1 cellular context compared by ENCODE assay signal in the genomic region with DNA sequence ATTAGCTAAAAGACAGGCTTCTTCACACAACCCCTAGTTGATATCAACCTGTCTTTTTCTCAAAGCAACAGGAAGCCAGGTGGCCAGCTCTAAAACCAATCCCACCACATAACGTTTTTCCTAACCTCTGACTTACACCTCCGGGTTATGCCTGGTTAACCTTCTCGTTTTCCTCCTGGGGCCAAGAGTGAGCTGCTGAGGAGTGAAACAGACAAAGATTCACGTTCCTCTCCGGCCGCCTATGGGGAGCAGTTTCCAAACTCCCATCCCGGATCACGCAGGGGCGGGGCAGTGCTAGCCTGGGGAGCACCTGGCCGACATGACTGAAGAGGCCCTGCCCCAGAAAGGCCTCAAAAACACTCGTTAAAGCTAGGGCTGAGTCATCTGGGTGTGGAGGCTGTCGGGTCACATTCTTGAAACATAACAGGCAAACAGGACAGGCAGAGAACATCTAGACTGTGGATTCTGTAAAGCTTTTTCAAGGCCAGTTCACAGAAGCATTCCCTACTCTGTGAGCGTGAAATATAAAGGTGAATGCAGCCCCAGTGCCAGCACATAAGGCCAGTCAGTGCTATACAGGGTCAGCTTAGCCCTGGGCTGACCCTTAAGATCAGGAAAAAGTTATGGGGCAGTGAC.
TF ChIP-seq lines count a peak whose summit lies in the region.

No MANE protein-coding gene starts in this region.

TF ChIP-seq in K562, 482 proteins besides CTCF, POLR2A, EP300 and RAD21 (continued from another document):
- TF ChIP-seq HMGN3 (IDR thresholded peaks at IDR 0.05; ENCODE audit: borderline replicate concordance, extremely low read depth, insufficient read length, low read depth, low read length), result no peak
- 0 out of 2 replicates have a peak, but pooled peaks have one; percentile 5 for TF ChIP-seq TEAD2 (tag; IDR thresholded peaks at IDR 0.05)
- no peak for TF ChIP-seq SMARCA5 (IDR thresholded peaks at IDR 0.05)
- TF ChIP-seq NR2C1 (IDR thresholded peaks at IDR 0.05), result peak; percentile 70
- TF ChIP-seq NR2C1 (tag; IDR thresholded peaks at IDR 0.05), result peak; percentile 47; the same call in 1 of the 2 replicates
- no peak for TF ChIP-seq ZC3H8 (IDR thresholded peaks at IDR 0.05)
- peak; percentile 69 for TF ChIP-seq ZNF316 (IDR thresholded peaks at IDR 0.05)
- peak; percentile 92 for TF ChIP-seq FOSL1 (tag; conservative IDR thresholded peaks at IDR 0.05)
- TF ChIP-seq, protein P1, sequence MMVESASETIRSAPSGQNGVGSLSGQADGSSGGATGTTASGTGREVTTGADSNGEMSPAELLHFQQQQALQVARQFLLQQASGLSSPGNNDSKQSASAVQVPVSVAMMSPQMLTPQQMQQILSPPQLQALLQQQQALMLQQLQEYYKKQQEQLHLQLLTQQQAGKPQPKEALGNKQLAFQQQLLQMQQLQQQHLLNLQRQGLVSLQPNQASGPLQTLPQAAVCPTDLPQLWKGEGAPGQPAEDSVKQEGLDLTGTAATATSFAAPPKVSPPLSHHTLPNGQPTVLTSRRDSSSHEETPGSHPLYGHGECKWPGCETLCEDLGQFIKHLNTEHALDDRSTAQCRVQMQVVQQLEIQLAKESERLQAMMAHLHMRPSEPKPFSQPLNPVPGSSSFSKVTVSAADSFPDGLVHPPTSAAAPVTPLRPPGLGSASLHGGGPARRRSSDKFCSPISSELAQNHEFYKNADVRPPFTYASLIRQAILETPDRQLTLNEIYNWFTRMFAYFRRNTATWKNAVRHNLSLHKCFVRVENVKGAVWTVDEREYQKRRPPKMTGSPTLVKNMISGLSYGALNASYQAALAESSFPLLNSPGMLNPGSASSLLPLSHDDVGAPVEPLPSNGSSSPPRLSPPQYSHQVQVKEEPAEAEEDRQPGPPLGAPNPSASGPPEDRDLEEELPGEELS (CRISPR knock-in tag; IDR thresholded peaks at IDR 0.05; ENCODE audit: borderline replicate concordance), result no peak
- no peak for TF ChIP-seq ZNF76 (CRISPR knock-in tag; IDR thresholded peaks at IDR 0.05; ENCODE audit: borderline replicate concordance)
- TF ChIP-seq MCM7 (IDR thresholded peaks at IDR 0.05), result no peak
- TF ChIP-seq MIER1 (IDR thresholded peaks at IDR 0.05; ENCODE audit: low read depth), result no peak
- TF ChIP-seq, protein P2, sequence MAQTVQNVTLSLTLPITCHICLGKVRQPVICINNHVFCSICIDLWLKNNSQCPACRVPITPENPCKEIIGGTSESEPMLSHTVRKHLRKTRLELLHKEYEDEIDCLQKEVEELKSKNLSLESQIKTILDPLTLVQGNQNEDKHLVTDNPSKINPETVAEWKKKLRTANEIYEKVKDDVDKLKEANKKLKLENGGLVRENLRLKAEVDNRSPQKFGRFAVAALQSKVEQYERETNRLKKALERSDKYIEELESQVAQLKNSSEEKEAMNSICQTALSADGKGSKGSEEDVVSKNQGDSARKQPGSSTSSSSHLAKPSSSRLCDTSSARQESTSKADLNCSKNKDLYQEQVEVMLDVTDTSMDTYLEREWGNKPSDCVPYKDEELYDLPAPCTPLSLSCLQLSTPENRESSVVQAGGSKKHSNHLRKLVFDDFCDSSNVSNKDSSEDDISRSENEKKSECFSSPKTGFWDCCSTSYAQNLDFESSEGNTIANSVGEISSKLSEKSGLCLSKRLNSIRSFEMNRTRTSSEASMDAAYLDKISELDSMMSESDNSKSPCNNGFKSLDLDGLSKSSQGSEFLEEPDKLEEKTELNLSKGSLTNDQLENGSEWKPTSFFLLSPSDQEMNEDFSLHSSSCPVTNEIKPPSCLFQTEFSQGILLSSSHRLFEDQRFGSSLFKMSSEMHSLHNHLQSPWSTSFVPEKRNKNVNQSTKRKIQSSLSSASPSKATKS (CRISPR knock-in tag; IDR thresholded peaks at IDR 0.05), result no peak
- TF ChIP-seq SRSF7 (optimal IDR thresholded peaks at IDR 0.05; ENCODE audit: low read depth, low read length), result no peak
- TF ChIP-seq, protein P3, sequence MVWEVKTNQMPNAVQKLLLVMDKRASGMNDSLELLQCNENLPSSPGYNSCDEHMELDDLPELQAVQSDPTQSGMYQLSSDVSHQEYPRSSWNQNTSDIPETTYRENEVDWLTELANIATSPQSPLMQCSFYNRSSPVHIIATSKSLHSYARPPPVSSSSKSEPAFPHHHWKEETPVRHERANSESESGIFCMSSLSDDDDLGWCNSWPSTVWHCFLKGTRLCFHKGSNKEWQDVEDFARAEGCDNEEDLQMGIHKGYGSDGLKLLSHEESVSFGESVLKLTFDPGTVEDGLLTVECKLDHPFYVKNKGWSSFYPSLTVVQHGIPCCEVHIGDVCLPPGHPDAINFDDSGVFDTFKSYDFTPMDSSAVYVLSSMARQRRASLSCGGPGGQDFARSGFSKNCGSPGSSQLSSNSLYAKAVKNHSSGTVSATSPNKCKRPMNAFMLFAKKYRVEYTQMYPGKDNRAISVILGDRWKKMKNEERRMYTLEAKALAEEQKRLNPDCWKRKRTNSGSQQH (CRISPR knock-in tag; IDR thresholded peaks at IDR 0.05), result no peak
- peak; percentile 72 for TF ChIP-seq C11orf30 (IDR thresholded peaks at IDR 0.05; ENCODE audit: low read depth)
- no peak for TF ChIP-seq MXI1 (IDR thresholded peaks at IDR 0.05; ENCODE audit: low read depth, low read length)
- no peak for TF ChIP-seq ZNF444 (CRISPR knock-in tag; IDR thresholded peaks at IDR 0.05)
- no peak; the same call in 1 of the 2 replicates for TF ChIP-seq PTTG1 (tag; IDR thresholded peaks at IDR 0.05; ENCODE audit: low read depth)
- no peak for TF ChIP-seq ZNF174 (CRISPR knock-in tag; IDR thresholded peaks at IDR 0.05)
- TF ChIP-seq, protein P4, sequence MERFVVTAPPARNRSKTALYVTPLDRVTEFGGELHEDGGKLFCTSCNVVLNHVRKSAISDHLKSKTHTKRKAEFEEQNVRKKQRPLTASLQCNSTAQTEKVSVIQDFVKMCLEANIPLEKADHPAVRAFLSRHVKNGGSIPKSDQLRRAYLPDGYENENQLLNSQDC (CRISPR knock-in tag; IDR thresholded peaks at IDR 0.05), result no peak
- no peak for TF ChIP-seq ZNF696 (CRISPR knock-in tag; conservative IDR thresholded peaks at IDR 0.05)
- TF ChIP-seq, protein P5, sequence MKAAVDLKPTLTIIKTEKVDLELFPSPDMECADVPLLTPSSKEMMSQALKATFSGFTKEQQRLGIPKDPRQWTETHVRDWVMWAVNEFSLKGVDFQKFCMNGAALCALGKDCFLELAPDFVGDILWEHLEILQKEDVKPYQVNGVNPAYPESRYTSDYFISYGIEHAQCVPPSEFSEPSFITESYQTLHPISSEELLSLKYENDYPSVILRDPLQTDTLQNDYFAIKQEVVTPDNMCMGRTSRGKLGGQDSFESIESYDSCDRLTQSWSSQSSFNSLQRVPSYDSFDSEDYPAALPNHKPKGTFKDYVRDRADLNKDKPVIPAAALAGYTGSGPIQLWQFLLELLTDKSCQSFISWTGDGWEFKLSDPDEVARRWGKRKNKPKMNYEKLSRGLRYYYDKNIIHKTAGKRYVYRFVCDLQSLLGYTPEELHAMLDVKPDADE (conservative IDR thresholded peaks at IDR 0.05; ENCODE audit: control insufficient read depth, low read depth, low read length), result no peak
- TF ChIP-seq RFX7 (CRISPR knock-in tag; IDR thresholded peaks at IDR 0.05), result no peak
- TF ChIP-seq FUS (optimal IDR thresholded peaks at IDR 0.05; ENCODE audit: low read depth, low read length), result no peak
- TF ChIP-seq, protein P6, sequence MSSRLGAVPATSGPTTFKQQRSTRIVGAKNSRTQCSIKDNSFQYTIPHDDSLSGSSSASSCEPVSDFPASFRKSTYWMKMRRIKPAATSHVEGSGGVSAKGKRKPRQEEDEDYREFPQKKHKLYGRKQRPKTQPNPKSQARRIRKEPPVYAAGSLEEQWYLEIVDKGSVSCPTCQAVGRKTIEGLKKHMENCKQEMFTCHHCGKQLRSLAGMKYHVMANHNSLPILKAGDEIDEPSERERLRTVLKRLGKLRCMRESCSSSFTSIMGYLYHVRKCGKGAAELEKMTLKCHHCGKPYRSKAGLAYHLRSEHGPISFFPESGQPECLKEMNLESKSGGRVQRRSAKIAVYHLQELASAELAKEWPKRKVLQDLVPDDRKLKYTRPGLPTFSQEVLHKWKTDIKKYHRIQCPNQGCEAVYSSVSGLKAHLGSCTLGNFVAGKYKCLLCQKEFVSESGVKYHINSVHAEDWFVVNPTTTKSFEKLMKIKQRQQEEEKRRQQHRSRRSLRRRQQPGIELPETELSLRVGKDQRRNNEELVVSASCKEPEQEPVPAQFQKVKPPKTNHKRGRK (tag; IDR thresholded peaks at IDR 0.05), result no peak
- TF ChIP-seq NFRKB (IDR thresholded peaks at IDR 0.05; ENCODE audit: low read depth), result peak; percentile 78
- no peak for TF ChIP-seq POLR3A (IDR thresholded peaks at IDR 0.05; ENCODE audit: borderline replicate concordance, extremely low read depth, insufficient read depth, insufficient read length)
- no peak for TF ChIP-seq RFX5 (IDR thresholded peaks at IDR 0.05; ENCODE audit: low read depth, low read length)
- no peak for TF ChIP-seq BACH1 (tag; IDR thresholded peaks at IDR 0.05)
- TF ChIP-seq SIN3B (IDR thresholded peaks at IDR 0.05; ENCODE audit: low read depth), result no peak
- no peak for TF ChIP-seq ZKSCAN3 (CRISPR knock-in tag; IDR thresholded peaks at IDR 0.05)
- TF ChIP-seq, protein P7, sequence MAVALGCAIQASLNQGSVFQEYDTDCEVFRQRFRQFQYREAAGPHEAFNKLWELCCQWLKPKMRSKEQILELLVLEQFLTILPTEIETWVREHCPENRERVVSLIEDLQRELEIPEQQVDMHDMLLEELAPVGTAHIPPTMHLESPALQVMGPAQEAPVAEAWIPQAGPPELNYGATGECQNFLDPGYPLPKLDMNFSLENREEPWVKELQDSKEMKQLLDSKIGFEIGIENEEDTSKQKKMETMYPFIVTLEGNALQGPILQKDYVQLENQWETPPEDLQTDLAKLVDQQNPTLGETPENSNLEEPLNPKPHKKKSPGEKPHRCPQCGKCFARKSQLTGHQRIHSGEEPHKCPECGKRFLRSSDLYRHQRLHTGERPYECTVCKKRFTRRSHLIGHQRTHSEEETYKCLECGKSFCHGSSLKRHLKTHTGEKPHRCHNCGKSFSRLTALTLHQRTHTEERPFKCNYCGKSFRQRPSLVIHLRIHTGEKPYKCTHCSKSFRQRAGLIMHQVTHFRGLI (CRISPR knock-in tag; IDR thresholded peaks at IDR 0.05), result no peak
- TF ChIP-seq, protein P8, sequence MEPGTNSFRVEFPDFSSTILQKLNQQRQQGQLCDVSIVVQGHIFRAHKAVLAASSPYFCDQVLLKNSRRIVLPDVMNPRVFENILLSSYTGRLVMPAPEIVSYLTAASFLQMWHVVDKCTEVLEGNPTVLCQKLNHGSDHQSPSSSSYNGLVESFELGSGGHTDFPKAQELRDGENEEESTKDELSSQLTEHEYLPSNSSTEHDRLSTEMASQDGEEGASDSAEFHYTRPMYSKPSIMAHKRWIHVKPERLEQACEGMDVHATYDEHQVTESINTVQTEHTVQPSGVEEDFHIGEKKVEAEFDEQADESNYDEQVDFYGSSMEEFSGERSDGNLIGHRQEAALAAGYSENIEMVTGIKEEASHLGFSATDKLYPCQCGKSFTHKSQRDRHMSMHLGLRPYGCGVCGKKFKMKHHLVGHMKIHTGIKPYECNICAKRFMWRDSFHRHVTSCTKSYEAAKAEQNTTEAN (CRISPR knock-in tag; IDR thresholded peaks at IDR 0.05), result no peak
- TF ChIP-seq THRAP3 (IDR thresholded peaks at IDR 0.05; ENCODE audit: borderline replicate concordance), result no peak
- TF ChIP-seq, protein P9, sequence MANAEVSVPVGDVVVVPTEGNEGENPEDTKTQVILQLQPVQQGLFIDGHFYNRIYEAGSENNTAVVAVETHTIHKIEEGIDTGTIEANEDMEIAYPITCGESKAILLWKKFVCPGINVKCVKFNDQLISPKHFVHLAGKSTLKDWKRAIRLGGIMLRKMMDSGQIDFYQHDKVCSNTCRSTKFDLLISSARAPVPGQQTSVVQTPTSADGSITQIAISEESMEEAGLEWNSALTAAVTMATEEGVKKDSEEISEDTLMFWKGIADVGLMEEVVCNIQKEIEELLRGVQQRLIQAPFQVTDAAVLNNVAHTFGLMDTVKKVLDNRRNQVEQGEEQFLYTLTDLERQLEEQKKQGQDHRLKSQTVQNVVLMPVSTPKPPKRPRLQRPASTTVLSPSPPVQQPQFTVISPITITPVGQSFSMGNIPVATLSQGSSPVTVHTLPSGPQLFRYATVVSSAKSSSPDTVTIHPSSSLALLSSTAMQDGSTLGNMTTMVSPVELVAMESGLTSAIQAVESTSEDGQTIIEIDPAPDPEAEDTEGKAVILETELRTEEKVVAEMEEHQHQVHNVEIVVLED (CRISPR knock-in tag; IDR thresholded peaks at IDR 0.05), result no peak
- TF ChIP-seq, protein P10, sequence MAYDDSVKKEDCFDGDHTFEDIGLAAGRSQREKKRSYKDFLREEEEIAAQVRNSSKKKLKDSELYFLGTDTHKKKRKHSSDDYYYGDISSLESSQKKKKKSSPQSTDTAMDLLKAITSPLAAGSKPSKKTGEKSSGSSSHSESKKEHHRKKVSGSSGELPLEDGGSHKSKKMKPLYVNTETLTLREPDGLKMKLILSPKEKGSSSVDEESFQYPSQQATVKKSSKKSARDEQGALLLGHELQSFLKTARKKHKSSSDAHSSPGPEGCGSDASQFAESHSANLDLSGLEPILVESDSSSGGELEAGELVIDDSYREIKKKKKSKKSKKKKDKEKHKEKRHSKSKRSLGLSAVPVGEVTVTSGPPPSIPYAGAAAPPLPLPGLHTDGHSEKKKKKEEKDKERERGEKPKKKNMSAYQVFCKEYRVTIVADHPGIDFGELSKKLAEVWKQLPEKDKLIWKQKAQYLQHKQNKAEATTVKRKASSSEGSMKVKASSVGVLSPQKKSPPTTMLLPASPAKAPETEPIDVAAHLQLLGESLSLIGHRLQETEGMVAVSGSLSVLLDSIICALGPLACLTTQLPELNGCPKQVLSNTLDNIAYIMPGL (CRISPR knock-in tag; IDR thresholded peaks at IDR 0.05), result no peak
- TF ChIP-seq ZEB2 (IDR thresholded peaks at IDR 0.05), result 0 out of 2 replicates have a peak, but pooled peaks have one; percentile 26
- TF ChIP-seq, protein P11, sequence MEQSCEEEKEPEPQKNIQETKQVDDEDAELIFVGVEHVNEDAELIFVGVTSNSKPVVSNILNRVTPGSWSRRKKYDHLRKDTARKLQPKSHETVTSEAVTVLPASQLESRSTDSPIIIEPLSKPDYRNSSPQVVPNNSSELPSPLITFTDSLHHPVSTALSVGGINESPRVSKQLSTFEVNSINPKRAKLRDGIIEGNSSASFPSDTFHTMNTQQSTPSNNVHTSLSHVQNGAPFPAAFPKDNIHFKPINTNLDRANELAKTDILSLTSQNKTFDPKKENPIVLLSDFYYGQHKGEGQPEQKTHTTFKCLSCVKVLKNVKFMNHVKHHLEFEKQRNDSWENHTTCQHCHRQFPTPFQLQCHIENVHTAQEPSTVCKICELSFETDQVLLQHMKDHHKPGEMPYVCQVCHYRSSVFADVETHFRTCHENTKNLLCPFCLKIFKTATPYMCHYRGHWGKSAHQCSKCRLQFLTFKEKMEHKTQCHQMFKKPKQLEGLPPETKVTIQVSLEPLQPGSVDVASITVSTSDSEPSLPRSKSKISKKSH (CRISPR knock-in tag; IDR thresholded peaks at IDR 0.05), result no peak
TF ChIP-seq in K562: peak in this region for 97.
